1 cellular context compared by ENCODE assay signal in genomic region chr21:45635271-45636151, GRCh38.
TF ChIP-seq lines count a peak whose summit lies in the region.

No MANE protein-coding gene starts in this region.

TF ChIP-seq in HEK293, 187 proteins besides CTCF, POLR2A, EP300 and RAD21 (continued from another document and continues in another):
- TF ChIP-seq ZXDB (tag by site-specific recombination; IDR thresholded peaks at IDR 0.05) = no peak
- TF ChIP-seq, protein P1, sequence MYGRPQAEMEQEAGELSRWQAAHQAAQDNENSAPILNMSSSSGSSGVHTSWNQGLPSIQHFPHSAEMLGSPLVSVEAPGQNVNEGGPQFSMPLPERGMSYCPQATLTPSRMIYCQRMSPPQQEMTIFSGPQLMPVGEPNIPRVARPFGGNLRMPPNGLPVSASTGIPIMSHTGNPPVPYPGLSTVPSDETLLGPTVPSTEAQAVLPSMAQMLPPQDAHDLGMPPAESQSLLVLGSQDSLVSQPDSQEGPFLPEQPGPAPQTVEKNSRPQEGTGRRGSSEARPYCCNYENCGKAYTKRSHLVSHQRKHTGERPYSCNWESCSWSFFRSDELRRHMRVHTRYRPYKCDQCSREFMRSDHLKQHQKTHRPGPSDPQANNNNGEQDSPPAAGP (tag by site-specific recombination; IDR thresholded peaks at IDR 0.05) = no peak
- no peak for TF ChIP-seq ZFP37 (tag by site-specific recombination; IDR thresholded peaks at IDR 0.05)
- TF ChIP-seq ZNF280C (tag by site-specific recombination; IDR thresholded peaks at IDR 0.05) = peak; percentile 49
- no peak for TF ChIP-seq ZNF416 (tag by site-specific recombination; IDR thresholded peaks at IDR 0.05)
- peak; percentile 7; the same call in 1 of the 2 replicates for TF ChIP-seq ZNF155 (tag by site-specific recombination; IDR thresholded peaks at IDR 0.05)
- TF ChIP-seq ZNF624 (tag by site-specific recombination; IDR thresholded peaks at IDR 0.05) = no peak
- no peak for TF ChIP-seq ZNF677 (tag by site-specific recombination; IDR thresholded peaks at IDR 0.05)
- peak; percentile 53; the same call in 1 of the 2 replicates for TF ChIP-seq ZNF146 (tag by site-specific recombination; IDR thresholded peaks at IDR 0.05)
- TF ChIP-seq ZBTB7A (tag by site-specific recombination; IDR thresholded peaks at IDR 0.05; ENCODE audit: low read depth) = peak; percentile 8; the same call in 1 of the 2 replicates
- TF ChIP-seq, protein P2, sequence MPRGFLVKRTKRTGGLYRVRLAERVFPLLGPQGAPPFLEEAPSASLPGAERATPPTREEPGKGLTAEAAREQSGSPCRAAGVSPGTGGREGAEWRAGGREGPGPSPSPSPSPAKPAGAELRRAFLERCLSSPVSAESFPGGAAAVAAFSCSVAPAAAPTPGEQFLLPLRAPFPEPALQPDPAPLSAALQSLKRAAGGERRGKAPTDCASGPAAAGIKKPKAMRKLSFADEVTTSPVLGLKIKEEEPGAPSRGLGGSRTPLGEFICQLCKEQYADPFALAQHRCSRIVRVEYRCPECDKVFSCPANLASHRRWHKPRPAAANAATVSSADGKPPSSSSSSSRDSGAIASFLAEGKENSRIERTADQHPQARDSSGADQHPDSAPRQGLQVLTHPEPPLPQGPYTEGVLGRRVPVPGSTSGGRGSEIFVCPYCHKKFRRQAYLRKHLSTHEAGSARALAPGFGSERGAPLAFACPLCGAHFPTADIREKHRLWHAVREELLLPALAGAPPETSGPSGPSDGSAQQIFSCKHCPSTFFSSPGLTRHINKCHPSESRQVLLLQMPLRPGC (tag by site-specific recombination; IDR thresholded peaks at IDR 0.05) = peak; percentile 18; the same call in 1 of the 2 replicates
- TF ChIP-seq ZNF791 (tag by site-specific recombination; IDR thresholded peaks at IDR 0.05) = 0 out of 2 replicates have a peak, but pooled peaks have one; percentile 45
- no peak for TF ChIP-seq ZNF423 (tag by site-specific recombination; IDR thresholded peaks at IDR 0.05)
- TF ChIP-seq ZNF335 (tag by site-specific recombination; conservative IDR thresholded peaks at IDR 0.05) = no peak
- TF ChIP-seq ZNF600 (tag by site-specific recombination; IDR thresholded peaks at IDR 0.05) = no peak
- TF ChIP-seq ZNF404 (tag by site-specific recombination; IDR thresholded peaks at IDR 0.05) = no peak
- peak; percentile 4; the same call in 1 of the 2 replicates for TF ChIP-seq ZBTB1 (tag by site-specific recombination; IDR thresholded peaks at IDR 0.05)
- no peak; the same call in 1 of the 2 replicates for TF ChIP-seq EGR2 (tag by site-specific recombination; IDR thresholded peaks at IDR 0.05; ENCODE audit: low read depth)
- no peak for TF ChIP-seq HOXD13 (CRISPR knock-in tag; IDR thresholded peaks at IDR 0.05; ENCODE audit: borderline replicate concordance)
- TF ChIP-seq ZNF530 (tag by site-specific recombination; IDR thresholded peaks at IDR 0.05; ENCODE audit: low read depth) = no peak
- TF ChIP-seq, protein P3, sequence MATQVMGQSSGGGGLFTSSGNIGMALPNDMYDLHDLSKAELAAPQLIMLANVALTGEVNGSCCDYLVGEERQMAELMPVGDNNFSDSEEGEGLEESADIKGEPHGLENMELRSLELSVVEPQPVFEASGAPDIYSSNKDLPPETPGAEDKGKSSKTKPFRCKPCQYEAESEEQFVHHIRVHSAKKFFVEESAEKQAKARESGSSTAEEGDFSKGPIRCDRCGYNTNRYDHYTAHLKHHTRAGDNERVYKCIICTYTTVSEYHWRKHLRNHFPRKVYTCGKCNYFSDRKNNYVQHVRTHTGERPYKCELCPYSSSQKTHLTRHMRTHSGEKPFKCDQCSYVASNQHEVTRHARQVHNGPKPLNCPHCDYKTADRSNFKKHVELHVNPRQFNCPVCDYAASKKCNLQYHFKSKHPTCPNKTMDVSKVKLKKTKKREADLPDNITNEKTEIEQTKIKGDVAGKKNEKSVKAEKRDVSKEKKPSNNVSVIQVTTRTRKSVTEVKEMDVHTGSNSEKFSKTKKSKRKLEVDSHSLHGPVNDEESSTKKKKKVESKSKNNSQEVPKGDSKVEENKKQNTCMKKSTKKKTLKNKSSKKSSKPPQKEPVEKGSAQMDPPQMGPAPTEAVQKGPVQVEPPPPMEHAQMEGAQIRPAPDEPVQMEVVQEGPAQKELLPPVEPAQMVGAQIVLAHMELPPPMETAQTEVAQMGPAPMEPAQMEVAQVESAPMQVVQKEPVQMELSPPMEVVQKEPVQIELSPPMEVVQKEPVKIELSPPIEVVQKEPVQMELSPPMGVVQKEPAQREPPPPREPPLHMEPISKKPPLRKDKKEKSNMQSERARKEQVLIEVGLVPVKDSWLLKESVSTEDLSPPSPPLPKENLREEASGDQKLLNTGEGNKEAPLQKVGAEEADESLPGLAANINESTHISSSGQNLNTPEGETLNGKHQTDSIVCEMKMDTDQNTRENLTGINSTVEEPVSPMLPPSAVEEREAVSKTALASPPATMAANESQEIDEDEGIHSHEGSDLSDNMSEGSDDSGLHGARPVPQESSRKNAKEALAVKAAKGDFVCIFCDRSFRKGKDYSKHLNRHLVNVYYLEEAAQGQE (tag by site-specific recombination; IDR thresholded peaks at IDR 0.05) = no peak
- TF ChIP-seq ZNF223 (tag by site-specific recombination; IDR thresholded peaks at IDR 0.05) = no peak
- peak; percentile 75 for TF ChIP-seq ZNF670 (tag by site-specific recombination; IDR thresholded peaks at IDR 0.05; ENCODE audit: low read depth)
- no peak for TF ChIP-seq ZNF623 (tag by site-specific recombination; IDR thresholded peaks at IDR 0.05)
- TF ChIP-seq, protein P4, sequence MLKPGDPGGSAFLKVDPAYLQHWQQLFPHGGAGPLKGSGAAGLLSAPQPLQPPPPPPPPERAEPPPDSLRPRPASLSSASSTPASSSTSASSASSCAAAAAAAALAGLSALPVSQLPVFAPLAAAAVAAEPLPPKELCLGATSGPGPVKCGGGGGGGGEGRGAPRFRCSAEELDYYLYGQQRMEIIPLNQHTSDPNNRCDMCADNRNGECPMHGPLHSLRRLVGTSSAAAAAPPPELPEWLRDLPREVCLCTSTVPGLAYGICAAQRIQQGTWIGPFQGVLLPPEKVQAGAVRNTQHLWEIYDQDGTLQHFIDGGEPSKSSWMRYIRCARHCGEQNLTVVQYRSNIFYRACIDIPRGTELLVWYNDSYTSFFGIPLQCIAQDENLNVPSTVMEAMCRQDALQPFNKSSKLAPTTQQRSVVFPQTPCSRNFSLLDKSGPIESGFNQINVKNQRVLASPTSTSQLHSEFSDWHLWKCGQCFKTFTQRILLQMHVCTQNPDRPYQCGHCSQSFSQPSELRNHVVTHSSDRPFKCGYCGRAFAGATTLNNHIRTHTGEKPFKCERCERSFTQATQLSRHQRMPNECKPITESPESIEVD (tag by site-specific recombination; IDR thresholded peaks at IDR 0.05) = no peak
- TF ChIP-seq ZNF2 (tag by site-specific recombination; IDR thresholded peaks at IDR 0.05) = peak; percentile 13; the same call in 1 of the 2 replicates
- TF ChIP-seq ZNF366 (tag by site-specific recombination; conservative IDR thresholded peaks at IDR 0.05) = no peak
- TF ChIP-seq ZNF639 (tag by site-specific recombination; IDR thresholded peaks at IDR 0.05) = peak; percentile 42; the same call in 1 of the 2 replicates
- no peak for TF ChIP-seq ZNF148 (tag by site-specific recombination; IDR thresholded peaks at IDR 0.05; ENCODE audit: borderline replicate concordance)
- TF ChIP-seq ZNF292 (tag by site-specific recombination; IDR thresholded peaks at IDR 0.05; ENCODE audit: borderline replicate concordance, low read depth) = 0 out of 2 replicates have a peak, but pooled peaks have one; percentile 5
- TF ChIP-seq ZNF354C (tag by site-specific recombination; IDR thresholded peaks at IDR 0.05; ENCODE audit: borderline replicate concordance, low read depth) = 0 out of 2 replicates have a peak, but pooled peaks have one; percentile 10
- peak; percentile 4 for TF ChIP-seq ZBTB20 (tag by site-specific recombination; IDR thresholded peaks at IDR 0.05)
- no peak for TF ChIP-seq BCL11B (tag by site-specific recombination; IDR thresholded peaks at IDR 0.05; ENCODE audit: low read depth)
- TF ChIP-seq, protein P5, sequence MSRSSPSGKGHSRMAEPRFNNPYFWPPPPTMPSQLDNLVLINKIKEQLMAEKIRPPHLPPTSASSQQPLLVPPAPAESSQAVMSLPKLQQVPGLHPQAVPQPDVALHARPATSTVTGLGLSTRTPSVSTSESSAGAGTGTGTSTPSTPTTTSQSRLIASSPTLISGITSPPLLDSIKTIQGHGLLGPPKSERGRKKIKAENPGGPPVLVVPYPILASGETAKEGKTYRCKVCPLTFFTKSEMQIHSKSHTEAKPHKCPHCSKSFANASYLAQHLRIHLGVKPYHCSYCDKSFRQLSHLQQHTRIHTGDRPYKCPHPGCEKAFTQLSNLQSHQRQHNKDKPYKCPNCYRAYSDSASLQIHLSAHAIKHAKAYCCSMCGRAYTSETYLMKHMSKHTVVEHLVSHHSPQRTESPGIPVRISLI (tag by site-specific recombination; IDR thresholded peaks at IDR 0.05) = no peak
- TF ChIP-seq ZNF391 (tag by site-specific recombination; IDR thresholded peaks at IDR 0.05; ENCODE audit: borderline replicate concordance, low read depth) = no peak
- no peak for TF ChIP-seq PRDM1 (tag by site-specific recombination; IDR thresholded peaks at IDR 0.05)
- TF ChIP-seq ZNF10 (tag by site-specific recombination; IDR thresholded peaks at IDR 0.05) = no peak
- no peak for TF ChIP-seq YY1 (tag by site-specific recombination; IDR thresholded peaks at IDR 0.05)
- no peak for TF ChIP-seq MZF1 (tag by site-specific recombination; IDR thresholded peaks at IDR 0.05; ENCODE audit: borderline replicate concordance)
- TF ChIP-seq ZSCAN4 (tag by site-specific recombination; IDR thresholded peaks at IDR 0.05) = no peak
- TF ChIP-seq, protein P6, sequence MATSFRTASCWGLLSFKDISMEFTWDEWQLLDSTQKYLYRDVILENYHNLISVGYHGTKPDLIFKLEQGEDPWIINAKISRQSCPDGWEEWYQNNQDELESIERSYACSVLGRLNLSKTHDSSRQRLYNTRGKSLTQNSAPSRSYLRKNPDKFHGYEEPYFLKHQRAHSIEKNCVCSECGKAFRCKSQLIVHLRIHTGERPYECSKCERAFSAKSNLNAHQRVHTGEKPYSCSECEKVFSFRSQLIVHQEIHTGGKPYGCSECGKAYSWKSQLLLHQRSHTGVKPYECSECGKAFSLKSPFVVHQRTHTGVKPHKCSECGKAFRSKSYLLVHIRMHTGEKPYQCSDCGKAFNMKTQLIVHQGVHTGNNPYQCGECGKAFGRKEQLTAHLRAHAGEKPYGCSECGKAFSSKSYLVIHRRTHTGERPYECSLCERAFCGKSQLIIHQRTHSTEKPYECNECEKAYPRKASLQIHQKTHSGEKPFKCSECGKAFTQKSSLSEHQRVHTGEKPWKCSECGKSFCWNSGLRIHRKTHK (tag by site-specific recombination; IDR thresholded peaks at IDR 0.05) = no peak
- TF ChIP-seq ZNF184 (tag by site-specific recombination; IDR thresholded peaks at IDR 0.05) = no peak
- TF ChIP-seq PBX3 (CRISPR knock-in tag; IDR thresholded peaks at IDR 0.05) = no peak
